ENCODE assay signal across 7 cellular contexts in genomic region chr6:31736026-31736767, GRCh38. TPM values are rescaled to one million over a fixed set of nuclear protein-coding genes. Genes with fewer than 3 reads are reported as not detected.
DNase-seq lines count a peak whose midpoint lies in the region; ATAC-seq and TF ChIP-seq lines count a peak whose summit lies in the region.

Gene CLIC1, minus strand, starts transcription at chr6:31736530. Its CDS starts 230 bp downstream, at chr6:31736300.

- TF ChIP-seq CTCF in MM.1S (IDR thresholded peaks at IDR 0.05; ENCODE audit: low read length) (no peak), SU-DHL-6 (IDR thresholded peaks at IDR 0.05; ENCODE audit: insufficient read depth, low read length, poor library complexity, severe bottlenecking) (no peak), parathyroid adenoma (IDR thresholded peaks at IDR 0.05) (no peak), type B pancreatic cell (conservative IDR thresholded peaks at IDR 0.05) (no peak)

- H3K79me2 ChIP-seq in MM.1S (ENCODE audit: low read length) (peaks cover 54% of the 10 kb centered on the region), SU-DHL-6 (ENCODE audit: insufficient read depth, low read length) (peaks cover 42% of the 10 kb centered on the region), parathyroid adenoma (no peaks in the 10 kb centered on the region)

- peaks cover 54 to 62% of the 10 kb centered on the region in 2 donors for H3K36me3 Mint-ChIP-seq in activated naive CD4-positive, alpha-beta T cell treated with anti-CD3 and anti-CD28 coated beads, Interleukin-2, amount 50 U/mL, for 72 hours
- peaks cover 24% of the 10 kb centered on the region for H3K36me3 Mint-ChIP-seq in type B pancreatic cell

- H3K4me2 ChIP-seq in MM.1S (ENCODE audit: low read depth, low read length) (peak within 1 kb of the TSS; percentile 99), SU-DHL-6 (ENCODE audit: low read depth, low read length, poor library complexity, severe bottlenecking) (peak within 1 kb of the TSS; percentile 64), parathyroid adenoma (ENCODE audit: low read length) (peak within 1 kb of the TSS; percentile 95)

- peak within 1 kb of the TSS; percentile 95 to 97 for H3K27ac Mint-ChIP-seq in activated naive CD4-positive, alpha-beta T cell treated with anti-CD3 and anti-CD28 coated beads, Interleukin-2, amount 50 U/mL, for 72 hours
- H3K27ac Mint-ChIP-seq in type B pancreatic cell = peak within 1 kb of the TSS; percentile 99

- peaks cover 66% of the 10 kb centered on the region for H3F3A ChIP-seq in MM.1S (ENCODE audit: insufficient read depth, low read length)
- peaks cover 53% of the 10 kb centered on the region for H3F3A ChIP-seq in SU-DHL-6 (ENCODE audit: insufficient read depth)

- H3K4me3 Mint-ChIP-seq in type B pancreatic cell = peak within 1 kb of the TSS; percentile 98

- H3K4me3 ChIP-seq in MM.1S (ENCODE audit: low read length) (peak within 1 kb of the TSS; percentile 84), SU-DHL-6 (ENCODE audit: insufficient read depth, low read length, poor library complexity, severe bottlenecking) (peak within 1 kb of the TSS; percentile 80), parathyroid adenoma (ENCODE audit: low read depth, low read length) (peak within 1 kb of the TSS; percentile 99)

- H3K4me1 ChIP-seq in MM.1S (ENCODE audit: low read length) = peaks cover 36% of the 10 kb centered on the region
- H3K4me1 ChIP-seq in parathyroid adenoma = peaks cover 9% of the 10 kb centered on the region

- H3K9ac ChIP-seq in MM.1S (ENCODE audit: low read length) = peak within 1 kb of the TSS; percentile 91
- H3K9ac ChIP-seq in SU-DHL-6 (ENCODE audit: low read length) = peak within 1 kb of the TSS; percentile 90
- peak within 1 kb of the TSS; percentile 74 for H3K9ac ChIP-seq in parathyroid adenoma

- H4K20me1 ChIP-seq in MM.1S (ENCODE audit: insufficient read depth, low read length) (no peaks in the 10 kb centered on the region), SU-DHL-6 (ENCODE audit: low read depth, low read length) (no peaks in the 10 kb centered on the region)

- H3K4me1 Mint-ChIP-seq in type B pancreatic cell (ENCODE audit: unreplicated experiment) = peaks cover 38% of the 10 kb centered on the region

- H3K9me3 Mint-ChIP-seq in activated naive CD4-positive, alpha-beta T cell treated with anti-CD3 and anti-CD28 coated beads, Interleukin-2, amount 50 U/mL, for 72 hours = no peaks in the 10 kb centered on the region
- no peaks in the 10 kb centered on the region for H3K9me3 Mint-ChIP-seq in type B pancreatic cell

- H3K9me2 ChIP-seq in MM.1S (replicated peaks; ENCODE audit: insufficient read depth, low read length) = no peaks in the 10 kb centered on the region
- H3K9me2 ChIP-seq in SU-DHL-6 (replicated peaks; ENCODE audit: insufficient read depth, low read length) = no peaks in the 10 kb centered on the region

- H3K27ac ChIP-seq in MM.1S (ENCODE audit: low read length) (peak within 1 kb of the TSS; percentile 98), SU-DHL-6 (ENCODE audit: low read depth, low read length) (peak within 1 kb of the TSS; percentile 95), parathyroid adenoma (peak within 1 kb of the TSS; percentile 84)

- H2AFZ ChIP-seq in MM.1S (ENCODE audit: low read length) = peak within 1 kb of the TSS; percentile 9; the same call in 1 of the 2 replicates
- peak within 1 kb of the TSS; percentile 8 for H2AFZ ChIP-seq in SU-DHL-6 (ENCODE audit: low read depth, low read length, severe bottlenecking)
- H2AFZ ChIP-seq in parathyroid adenoma = peak within 1 kb of the TSS; percentile 92

- no peaks in the 10 kb centered on the region for H3K9me3 ChIP-seq in MM.1S (replicated peaks; ENCODE audit: insufficient read depth, low read length)
- H3K9me3 ChIP-seq in SU-DHL-6 (ENCODE audit: insufficient read depth, low read length) = no peaks in the 10 kb centered on the region
- no peaks in the 10 kb centered on the region for H3K9me3 ChIP-seq in parathyroid adenoma (ENCODE audit: control insufficient read depth, low read length)

- H3K36me3 ChIP-seq in MM.1S (replicated peaks; ENCODE audit: insufficient read depth, low read length) (peaks cover 10% of the 10 kb centered on the region), SU-DHL-6 (ENCODE audit: low read length) (peaks cover 21% of the 10 kb centered on the region; the same call in 1 of the 2 replicates), parathyroid adenoma (ENCODE audit: control insufficient read depth, insufficient read depth, low read length) (no peaks in the 10 kb centered on the region)

- DNase-seq in MM.1S = peak; percentile 67
- DNase-seq in activated naive CD4-positive, alpha-beta T cell treated with anti-CD3 and anti-CD28 coated beads, Interleukin-2, amount 50 U/mL, for 72 hours (ENCODE audit: low spot score in 2 of 2) = peak; percentile 83 to 92
- DNase-seq in glomerular visceral epithelial cell (ENCODE audit: extremely low spot score) = peak; percentile 85
- no peak for DNase-seq in type B pancreatic cell (ENCODE audit: extremely low spot score, unreplicated experiment)

- H3K27me3 ChIP-seq in MM.1S (replicated peaks; ENCODE audit: insufficient read depth, low read length) (no peaks in the 10 kb centered on the region), SU-DHL-6 (ENCODE audit: low read length) (no peaks in the 10 kb centered on the region), parathyroid adenoma (ENCODE audit: control insufficient read depth, insufficient read depth, low read length) (no peaks in the 10 kb centered on the region)

- TF ChIP-seq POLR2A in GM18526 (IDR thresholded peaks at IDR 0.05; ENCODE audit: extremely low read depth, insufficient read length) = peak; percentile 88

- H3K27me3 Mint-ChIP-seq in type B pancreatic cell = no peaks in the 10 kb centered on the region

- peak; percentile 54 to 69 for ATAC-seq in activated naive CD4-positive, alpha-beta T cell treated with anti-CD3 and anti-CD28 coated beads, Interleukin-2, amount 50 U/mL, for 72 hours

RNA-seq across cellular contexts. Expression of gene CLIC1, which starts in this region (rescaled TPM):
- 100 to 1,000 TPM; 440 to 455 TPM for total RNA-seq in activated naive CD4-positive, alpha-beta T cell treated with anti-CD3 and anti-CD28 coated beads, Interleukin-2, amount 50 U/mL, for 72 hours
- total RNA-seq in type B pancreatic cell (ENCODE audit: low replicate concordance) = 294 and 381 TPM in 2 replicates

Comparison
In these comparisons a context has a peak if more than half of its experiments do, and no peak if none do; other contexts are left out.
1. H2AFZ ChIP-seq: peak in every context shown above with its lines; median percentile 92 in parathyroid adenoma; 9 in MM.1S; 8 in SU-DHL-6.